8 cellular contexts compared by ENCODE assay signal in genomic region chr22:50191041-50191740, GRCh38. TPM values are rescaled to one million over a fixed set of nuclear protein-coding genes. Genes with fewer than 3 reads are reported as not detected.
DNase-seq lines count a peak whose midpoint lies in the region; ATAC-seq and TF ChIP-seq lines count a peak whose summit lies in the region.

No MANE protein-coding gene starts in this region.

- H3K36me3 Mint-ChIP-seq in activated T-helper 17 cell treated with anti-CD3 and anti-CD28 coated beads, Interleukin-2, amount 50 U/mL, for 72 hours (ENCODE audit: low read depth), result peaks cover 38% of the 10 kb centered on the region

- peak overlapping the region; percentile 76 for H3K9ac ChIP-seq in OCI-LY3 (ENCODE audit: low read length)

- H3K4me1 Mint-ChIP-seq in activated T-helper 17 cell treated with anti-CD3 and anti-CD28 coated beads, Interleukin-2, amount 50 U/mL, for 72 hours, result peaks cover 6% of the 10 kb centered on the region

- H2AFZ ChIP-seq in OCI-LY3 (ENCODE audit: low read depth, low read length), result no peak overlapping the region

- WGBS in heart right ventricle, 2 donors, result 55 to 60% methylated on average over 17 of the region's 17 CpGs

- H3K9me3 ChIP-seq in OCI-LY3 (ENCODE audit: insufficient read depth, low read length) (peaks cover 12% of the 10 kb centered on the region; the same call in 1 of the 2 replicates), heart right ventricle (no peaks in the 10 kb centered on the region)

- DNase-seq in heart right ventricle, result peak in 1 of 2 donors; percentile 33
- peak; percentile 59 for DNase-seq in stimulated activated CD4-positive, alpha-beta T cell treated with anti-CD3 and anti-CD28 coated beads, Interleukin-2, amount 100 ng/mL, for 4 hours (ENCODE audit: low read depth)
- no peak for DNase-seq in superior temporal gyrus (ENCODE audit: extremely low spot score)
- DNase-seq in ecto neural progenitor cell (ENCODE audit: low spot score), result no peak

- H3K36me3 ChIP-seq in OCI-LY3 (replicated peaks; ENCODE audit: low read depth, low read length) (peaks cover 13% of the 10 kb centered on the region), heart right ventricle (peaks cover 0 to 40% (median 0%) of the 10 kb centered on the region in 9 donors)

- peaks cover 57% of the 10 kb centered on the region for H3K79me2 ChIP-seq in OCI-LY3 (ENCODE audit: low read length)

- H3K4me3 Mint-ChIP-seq in activated T-helper 17 cell treated with anti-CD3 and anti-CD28 coated beads, Interleukin-2, amount 50 U/mL, for 72 hours, result peak overlapping the region; percentile 88

- intact Hi-C loops in heart right ventricle (cut with DNase I), result loop anchor here in 1 of 10 donors (10.0 kb wide), 1 partner anchor 266 kb away; no protein-coding TSS in a partner anchor

- peak overlapping the region; percentile 93 for H3K27ac Mint-ChIP-seq in activated T-helper 17 cell treated with anti-CD3 and anti-CD28 coated beads, Interleukin-2, amount 50 U/mL, for 72 hours

- no peaks in the 10 kb centered on the region for H3K9me3 Mint-ChIP-seq in activated T-helper 17 cell treated with anti-CD3 and anti-CD28 coated beads, Interleukin-2, amount 50 U/mL, for 72 hours

- TF ChIP-seq CTCF in OCI-LY3 (IDR thresholded peaks at IDR 0.05; ENCODE audit: low read depth, low read length), result no peak
- TF ChIP-seq CTCF in heart right ventricle (IDR thresholded peaks at IDR 0.05), result no peak

- no peaks in the 10 kb centered on the region for H3K27me3 Mint-ChIP-seq in activated T-helper 17 cell treated with anti-CD3 and anti-CD28 coated beads, Interleukin-2, amount 50 U/mL, for 72 hours

- ATAC-seq in GM19438 (IDR thresholded peaks at IDR 0.05; ENCODE audit: low read depth, unreplicated experiment) (peak; percentile 23), heart right ventricle (peak in 5 of 8 donors; percentile 1 to 33 (median 16)), HG03442 (IDR thresholded peaks at IDR 0.05; ENCODE audit: unreplicated experiment) (no peak)
- peak; percentile 71 for ATAC-seq in activated T-helper 17 cell treated with anti-CD3 and anti-CD28 coated beads, Interleukin-2, amount 50 U/mL, for 72 hours (replicated peaks)

- H3K27ac ChIP-seq in OCI-LY3 (ENCODE audit: low read length) (peak overlapping the region; percentile 99), heart right ventricle (peak overlapping the region; percentile 13 to 97 (median 79))

- peak overlapping the region; percentile 75 for H3K4me3 ChIP-seq in OCI-LY3 (ENCODE audit: low read length)
- peak overlapping the region in 9 of 10 donors; percentile 27 to 63 (median 54) for H3K4me3 ChIP-seq in heart right ventricle

- peak overlapping the region; percentile 82 for H3K4me2 ChIP-seq in OCI-LY3 (ENCODE audit: low read length)

- peaks cover 7% of the 10 kb centered on the region for H4K20me1 ChIP-seq in OCI-LY3 (ENCODE audit: insufficient read depth, low read length)

- H3K27me3 ChIP-seq in OCI-LY3 (ENCODE audit: low read depth, low read length) (no peaks in the 10 kb centered on the region), heart right ventricle (no peaks in the 10 kb centered on the region)

- peaks cover 62% of the 10 kb centered on the region for H3K4me1 ChIP-seq in OCI-LY3 (ENCODE audit: low read length)
- peaks cover 10 to 67% (median 43%) of the 10 kb centered on the region in 9 donors for H3K4me1 ChIP-seq in heart right ventricle

RNA-seq across cellular contexts. Expression of gene TRABD, which starts 5.5 kb away (rescaled TPM):
- total RNA-seq in activated T-helper 17 cell treated with anti-CD3 and anti-CD28 coated beads, Interleukin-2, amount 50 U/mL, for 72 hours, result 100 to 1,000 TPM in 1 of 2 donors, 10 to 100 TPM in 1; 70.1 to 116 TPM
- total RNA-seq in heart right ventricle, result 10 to 100 TPM; 13.6 to 24.9 (median 16.4) TPM
- polyA plus RNA-seq in heart right ventricle, result 10 to 100 TPM; 31.6 to 40.8 TPM

RNA-seq across cellular contexts. Expression of gene SELENOO, which starts 9.6 kb away (rescaled TPM):
- 10 to 100 TPM; 16.5 to 26.7 TPM for total RNA-seq in activated T-helper 17 cell treated with anti-CD3 and anti-CD28 coated beads, Interleukin-2, amount 50 U/mL, for 72 hours
- 10 to 100 TPM in 9 of 10 donors, 1 to 10 TPM in 1; 9.6 to 24.6 (median 11.9) TPM for total RNA-seq in heart right ventricle
- polyA plus RNA-seq in heart right ventricle, result 10 to 100 TPM; 22.6 to 29.8 TPM

RNA-seq across cellular contexts. Expression of gene PANX2, which starts 20.7 kb away (rescaled TPM):
- 10 to 100 TPM in 1 of 2 donors, 1 to 10 TPM in 1; 2.5 to 16.6 TPM for total RNA-seq in activated T-helper 17 cell treated with anti-CD3 and anti-CD28 coated beads, Interleukin-2, amount 50 U/mL, for 72 hours
- under 1 TPM in 7 of 10 donors, not detected in 3; 0.15 to 0.61 (median 0.22) TPM for total RNA-seq in heart right ventricle
- under 1 TPM; 0.07 to 0.09 TPM for polyA plus RNA-seq in heart right ventricle

RNA-seq across cellular contexts. Expression of gene TUBGCP6, which starts 53.6 kb away (rescaled TPM):
- 10 to 100 TPM; 44.5 to 51.1 TPM for total RNA-seq in activated T-helper 17 cell treated with anti-CD3 and anti-CD28 coated beads, Interleukin-2, amount 50 U/mL, for 72 hours
- total RNA-seq in heart right ventricle, result 10 to 100 TPM; 15.5 to 23.3 (median 18.5) TPM
- polyA plus RNA-seq in heart right ventricle, result 10 to 100 TPM; 14.2 to 40.7 TPM

RNA-seq across cellular contexts. Expression of gene HDAC10, which starts 59.9 kb away (rescaled TPM):
- total RNA-seq in activated T-helper 17 cell treated with anti-CD3 and anti-CD28 coated beads, Interleukin-2, amount 50 U/mL, for 72 hours, result 10 to 100 TPM; 66.4 to 67.5 TPM
- total RNA-seq in heart right ventricle, result 10 to 100 TPM in 6 of 10 donors, 1 to 10 TPM in 4; 7.1 to 16.7 (median 10.3) TPM
- polyA plus RNA-seq in heart right ventricle, result 10 to 100 TPM in 1 of 2 donors, 1 to 10 TPM in 1; 7.9 to 20.3 TPM
